In genomic region chr11:45087761-45088160, GRCh38 we compare ENCODE assay signal across 16 cellular contexts. TPM values are rescaled to one million over a fixed set of nuclear protein-coding genes. Genes with fewer than 3 reads are reported as not detected.
DNase-seq lines count a peak whose midpoint lies in the region; ATAC-seq and TF ChIP-seq lines count a peak whose summit lies in the region.
"Had no signal": no experiment of that assay in that cellular context is flagged by ENCODE, and none has a peak within 500 bp of the region (broad histone marks: within the 10 kb centered on the region; RNA-seq: fewer than 3 reads in every experiment).

No MANE protein-coding gene starts in this region.

- no peaks in the 10 kb centered on the region for H3K36me3 ChIP-seq in SJSA1
- H3K36me3 ChIP-seq: HAP-1, ovary had no signal

- intact Hi-C loops in cardiac septum (cut with DNase I) (loop anchor here (5.0 kb wide), 1 partner anchor 60 kb away; no protein-coding TSS in a partner anchor), left cardiac atrium (cut with DNase I) (loop anchor here in 1 of 2 donors (5.0 kb wide), 1 partner anchor 35 kb away; no protein-coding TSS in a partner anchor)

- H3K27me3 Mint-ChIP-seq in memory B cell (no peaks in the 10 kb centered on the region), type B pancreatic cell (peaks cover 7% of the 10 kb centered on the region)

- H3K4me1 Mint-ChIP-seq in memory B cell (peaks cover 32% of the 10 kb centered on the region), type B pancreatic cell (ENCODE audit: unreplicated experiment) (peaks cover 29% of the 10 kb centered on the region)

- no peak for TF ChIP-seq CTCF in type B pancreatic cell (conservative IDR thresholded peaks at IDR 0.05)

- H3K4me1 ChIP-seq in SJSA1 (replicated peaks): peaks cover 70% of the 10 kb centered on the region
- H3K4me1 ChIP-seq: HAP-1 had no signal

- peak overlapping the region; percentile 54 for H3K27ac ChIP-seq in SJSA1
- H3K27ac ChIP-seq: ovary had no signal

- DNase-seq in cardiac septum (ENCODE audit: low spot score) (peak; percentile 51), left cardiac atrium (no peak), SJSA1 (ENCODE audit: low read depth in 1 of 2, low spot score in 2 of 2) (no peak), memory B cell (ENCODE audit: low spot score in 2 of 2) (no peak), type B pancreatic cell (ENCODE audit: extremely low spot score, unreplicated experiment) (no peak), cortex of kidney (lab: John Stamatoyannopoulos, UW) (no peak), GM03348 (ENCODE audit: low spot score) (no peak)
- DNase-seq: activated naive CD4-positive, alpha-beta T cell treated with anti-CD3 and anti-CD28 coated beads, Interleukin-2, amount 50 U/mL, for 16 hours; Caco-2; ovary; small intestine; stimulated activated naive CD4-positive, alpha-beta T cell; T-helper 9 cell had no signal

- H3K9me3 ChIP-seq in SJSA1 (replicated peaks): no peaks in the 10 kb centered on the region
- H3K9me3 ChIP-seq: Caco-2, HAP-1, ovary had no signal

- peak overlapping the region; percentile 1 for H3K27ac Mint-ChIP-seq in memory B cell
- peak overlapping the region; percentile 4 for H3K27ac Mint-ChIP-seq in type B pancreatic cell

- H3K9me3 Mint-ChIP-seq in memory B cell (no peaks in the 10 kb centered on the region), type B pancreatic cell (no peaks in the 10 kb centered on the region)

- ATAC-seq in left cardiac atrium (no peak), memory B cell (ENCODE audit: low read depth) (no peak), HG03469 (IDR thresholded peaks at IDR 0.05; ENCODE audit: unreplicated experiment) (no peak)
- ATAC-seq: Right ventricle myocardium inferior had no signal

- H3K36me3 Mint-ChIP-seq in memory B cell: no peaks in the 10 kb centered on the region
- H3K36me3 Mint-ChIP-seq in type B pancreatic cell: no peaks in the 10 kb centered on the region

- H3K4me3 ChIP-seq in SJSA1: no peak overlapping the region
- H3K4me3 ChIP-seq: HAP-1, ovary had no signal

- H3K27me3 ChIP-seq in SJSA1 (replicated peaks): no peaks in the 10 kb centered on the region
- H3K27me3 ChIP-seq: ovary had no signal

- H3K4me3 Mint-ChIP-seq in memory B cell (no peak overlapping the region), type B pancreatic cell (no peak overlapping the region)

RNA-seq across cellular contexts. Expression of gene PRDM11, which starts 58.7 kb away (rescaled TPM):
- total RNA-seq in cardiac septum (20.7 TPM), left cardiac atrium (10 to 100 TPM; 16.1 to 16.3 TPM), type B pancreatic cell (ENCODE audit: low replicate concordance) (13.6 and 24.0 TPM in 2 replicates)
- total RNA-seq in SJSA1 (2014; rRNA removed; shearing (Covaris generic)): 3.4 and 6.7 TPM in 2 replicates
